In the genomic region with DNA sequence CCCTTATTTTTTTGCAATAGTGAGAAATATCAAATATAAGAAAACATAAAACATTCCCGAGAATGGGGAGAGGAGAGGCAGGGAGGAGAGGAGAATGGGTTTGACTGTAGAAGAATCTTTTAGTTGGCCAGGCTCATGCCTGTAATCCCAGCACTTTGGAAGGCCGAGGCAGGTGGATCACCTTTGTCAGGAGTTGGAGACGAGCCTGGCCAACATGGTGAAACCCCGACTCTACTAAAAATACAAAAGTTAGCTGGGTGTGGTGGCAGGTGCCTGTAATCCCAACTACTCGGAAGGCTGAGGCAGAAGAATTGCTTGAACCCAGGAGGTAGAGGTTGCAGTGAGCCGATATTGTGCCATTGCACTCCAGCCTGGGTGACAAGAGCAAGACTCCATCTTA, we compare ENCODE assay signal across 7 cellular contexts. TPM values are rescaled to one million over a fixed set of nuclear protein-coding genes. Genes with fewer than 3 reads are reported as not detected.
"Had no signal": no experiment of that assay in that cellular context is flagged by ENCODE, and none has a peak within 500 bp of the region (broad histone marks: within the 10 kb centered on the region; RNA-seq: fewer than 3 reads in every experiment).

No MANE protein-coding gene starts in this region.

RNA-seq across cellular contexts. Expression of a gene that starts 4.3 kb away (rescaled TPM):
- total RNA-seq: activated CD4-positive, alpha-beta T cell treated with anti-CD3 and anti-CD28 coated beads, Interleukin-2, amount 10 ng/mL, durations not matched to agents 24 days and 14 days; activated CD8-positive, alpha-beta memory T cell treated with anti-CD3 and anti-CD28 coated beads for 36 hours; activated CD8-positive, alpha-beta T cell treated with anti-CD3 and anti-CD28 coated beads for 36 hours; activated naive CD8-positive, alpha-beta T cell treated with anti-CD3 and anti-CD28 coated beads for 36 hours; LHCN-M2; T-helper 1 cell treated with Interleukin-12 subunit alpha and Interleukin-12 subunit beta and Interleukin-4 antibody, amounts not matched to agents 30 ng/mL and 1 ng/mL, for 36 hours; T-helper 2 cell treated with Interferon-gamma antibody and Interleukin-4, amounts not matched to agents 100 ng/mL and 5 ng/mL, for 36 hours had no signal
